Comparison of ENCODE assay signal across 23 cellular contexts in genomic region chr2:135620223-135620622, GRCh38.
"Had no signal": no experiment of that assay in that cellular context is flagged by ENCODE, and none has a peak within 500 bp of the region (broad histone marks: within the 10 kb centered on the region; RNA-seq: fewer than 3 reads in every experiment).

No MANE protein-coding gene starts in this region.

- ATAC-seq: foreskin keratinocyte; gastroesophageal sphincter; heart left ventricle; left cardiac atrium; left lung; mucosa of descending colon; sciatic nerve; stimulated activated memory B cell treated with anti-CD40 and anti-IgM and Interleukin-4, amounts not matched to agents 10 μg/mL and 1 μg/mL and 100 μg/mL, for 72 hours; upper lobe of right lung had no signal

- H3K27ac Mint-ChIP-seq: mesothelial cell of epicardium; natural killer cell treated with Interleukin-12 subunit alpha and Interleukin-12 subunit beta and Interleukin-15 and Interleukin-18, amount 100 ng/mL, for 72 hours; neural progenitor cell; stimulated activated memory B cell treated with anti-CD40 and anti-IgM and Interleukin-4, amounts not matched to agents 10 μg/mL and 1 μg/mL and 100 μg/mL, for 72 hours; stimulated activated naive CD8-positive, alpha-beta T cell treated with anti-CD3 and anti-CD28 coated beads, Interleukin-15, Interleukin-2, amounts not matched to agents 100 ng/mL and 50 ng/mL, for 24 hours had no signal

- H3K4me1 Mint-ChIP-seq: stimulated activated memory B cell treated with anti-CD40 and anti-IgM and Interleukin-4, amounts not matched to agents 10 μg/mL and 1 μg/mL and 100 μg/mL, for 72 hours had no signal

- H3K36me3 Mint-ChIP-seq: natural killer cell treated with Interleukin-12 subunit alpha and Interleukin-12 subunit beta and Interleukin-15 and Interleukin-18, amount 100 ng/mL, for 72 hours had no signal

- H3K4me3 Mint-ChIP-seq: mesothelial cell of epicardium; naive B cell; natural killer cell treated with Interleukin-12 subunit alpha and Interleukin-12 subunit beta and Interleukin-15 and Interleukin-18, amount 100 ng/mL, for 72 hours; neural progenitor cell; stimulated activated memory B cell treated with anti-CD40 and anti-IgM and Interleukin-4, amounts not matched to agents 10 μg/mL and 1 μg/mL and 100 μg/mL, for 72 hours; stimulated activated naive CD8-positive, alpha-beta T cell treated with anti-CD3 and anti-CD28 coated beads, Interleukin-15, Interleukin-2, amounts not matched to agents 100 ng/mL and 50 ng/mL, for 24 hours had no signal

- H3K9me3 Mint-ChIP-seq: naive B cell; natural killer cell treated with Interleukin-12 subunit alpha and Interleukin-12 subunit beta and Interleukin-15 and Interleukin-18, amount 100 ng/mL, for 72 hours; neural progenitor cell; stimulated activated memory B cell treated with anti-CD40 and anti-IgM and Interleukin-4, amounts not matched to agents 10 μg/mL and 1 μg/mL and 100 μg/mL, for 72 hours; stimulated activated naive CD8-positive, alpha-beta T cell treated with anti-CD3 and anti-CD28 coated beads, Interleukin-15, Interleukin-2, amounts not matched to agents 100 ng/mL and 50 ng/mL, for 24 hours had no signal

- DNase-seq: dermis blood vessel endothelial cell; effector memory CD4-positive, alpha-beta T cell; foreskin keratinocyte; heart left ventricle; left cardiac atrium; left lung; mesenchymal stem cell; mucosa of descending colon; naive B cell; stimulated activated CD4-positive, alpha-beta T cell treated with anti-CD3 and anti-CD28 coated beads, Interleukin-12 subunit alpha, Interleukin-12 subunit beta, amount 100 ng/mL, for 4 hours; stimulated activated CD4-positive, alpha-beta T cell treated with anti-CD3 and anti-CD28 coated beads, Interleukin-1b, Interleukin-23, amount 100 ng/mL, for 48 hours; stimulated activated CD4-positive, alpha-beta T cell treated with anti-CD3 and anti-CD28 coated beads, Interleukin-4, amount 100 ng/mL, for 1 hour; transverse colon; upper lobe of right lung; uterus had no signal

- H3K27me3 Mint-ChIP-seq: naive B cell; natural killer cell treated with Interleukin-12 subunit alpha and Interleukin-12 subunit beta and Interleukin-15 and Interleukin-18, amount 100 ng/mL, for 72 hours; progenitor cell of endocrine pancreas; stimulated activated memory B cell treated with anti-CD40 and anti-IgM and Interleukin-4, amounts not matched to agents 10 μg/mL and 1 μg/mL and 100 μg/mL, for 72 hours; stimulated activated naive CD8-positive, alpha-beta T cell treated with anti-CD3 and anti-CD28 coated beads, Interleukin-15, Interleukin-2, amounts not matched to agents 100 ng/mL and 50 ng/mL, for 24 hours had no signal
